ENCODE assay signal across 9 cellular contexts in genomic region chr15:85707519-85708338, GRCh38.
DNase-seq lines count a peak whose midpoint lies in the region; ATAC-seq, FAIRE-seq and TF ChIP-seq lines count a peak whose summit lies in the region.
"Had no signal": no experiment of that assay in that cellular context is flagged by ENCODE, and none has a peak within 500 bp of the region (broad histone marks: within the 10 kb centered on the region; RNA-seq: fewer than 3 reads in every experiment).

No MANE protein-coding gene starts in this region.

- peak; percentile 3 for TF ChIP-seq CTCF in kidney (IDR thresholded peaks at IDR 0.05; ENCODE audit: borderline replicate concordance, extremely low read depth, insufficient read depth)

- H3K9ac ChIP-seq in adipocyte (ENCODE audit: low read length): peak overlapping the region; percentile 74
- peak overlapping the region in 1 of 2 donors; percentile 20 for H3K9ac ChIP-seq in kidney (ENCODE audit: low read length in 2 of 2)
- peak overlapping the region; percentile 43 to 48 for H3K9ac ChIP-seq in stomach smooth muscle (ENCODE audit: low read length in 2 of 2)

- no peaks in the 10 kb centered on the region for H3K9me3 ChIP-seq in adipocyte (ENCODE audit: control insufficient read depth, low read length)
- no peaks in the 10 kb centered on the region for H3K9me3 ChIP-seq in kidney (ENCODE audit: control insufficient read depth in 1 of 2, low read length in 2 of 2)
- no peaks in the 10 kb centered on the region for H3K9me3 ChIP-seq in stomach smooth muscle (ENCODE audit: control insufficient read depth in 2 of 2, low read length in 2 of 2)

- H3K36me3 ChIP-seq in adipocyte (ENCODE audit: control insufficient read depth, insufficient read depth, low read length, severe bottlenecking): peaks cover 28% of the 10 kb centered on the region
- peaks cover 0 to 9% of the 10 kb centered on the region in 2 donors for H3K36me3 ChIP-seq in kidney (ENCODE audit: control insufficient read depth in 1 of 2, insufficient read depth in 2 of 2, low read length in 2 of 2)
- H3K36me3 ChIP-seq in stomach smooth muscle (ENCODE audit: control insufficient read depth in 2 of 2, insufficient read depth in 2 of 2, low read length in 2 of 2): peaks cover 21 to 24% of the 10 kb centered on the region in 2 donors

- intact Hi-C loops in kidney (cut with DNase I): no loop called here

- DNase-seq in NCI-H1694 (lab: John Stamatoyannopoulos, UW) (peak; percentile 37), NCI-H1694 treated with DMSO at 0.1 percent for 48 hours (lab: John Stamatoyannopoulos, UW) (no peak), adipocyte (ENCODE audit: low read depth) (peak; percentile 57), kidney (no peak)
- DNase-seq in stimulated activated CD4-positive, alpha-beta T cell treated with anti-CD3 and anti-CD28 coated beads, Interleukin-12 subunit alpha, Interleukin-12 subunit beta, amount 100 ng/mL, for 4 hours: no peak

- peak; percentile 33 for FAIRE-seq in kidney (lab: Jason Lieb, UNC)

- H3K27me3 ChIP-seq in adipocyte (replicated peaks; ENCODE audit: control insufficient read depth, insufficient read depth, low read length) (no peaks in the 10 kb centered on the region), stomach smooth muscle (ENCODE audit: control insufficient read depth in 1 of 2, insufficient read depth in 2 of 2, low read length in 2 of 2) (no peaks in the 10 kb centered on the region)

- H3K4me3 ChIP-seq in adipocyte (ENCODE audit: low read length) (peak overlapping the region; percentile 65), kidney (ENCODE audit: low read length in 2 of 2) (peak overlapping the region; percentile 24 to 27), stomach smooth muscle (ENCODE audit: low read length in 2 of 2) (peak overlapping the region in 1 of 2 donors; percentile 47)

- peak overlapping the region; percentile 72 to 77 for H3K27ac ChIP-seq in kidney (ENCODE audit: low read depth in 2 of 2, low read length in 2 of 2)
- H3K27ac ChIP-seq in stomach smooth muscle (ENCODE audit: low read length): peak overlapping the region; percentile 76
- H3K27ac ChIP-seq: 22Rv1 had no signal

- H3K4me1 ChIP-seq in adipocyte (ENCODE audit: control insufficient read depth, insufficient read depth, low read length): peaks cover 64% of the 10 kb centered on the region
- H3K4me1 ChIP-seq in kidney (ENCODE audit: control insufficient read depth in 1 of 2, insufficient read depth in 1 of 2, low read depth in 1 of 2, low read length in 2 of 2): peaks cover 8 to 17% of the 10 kb centered on the region in 2 donors
- H3K4me1 ChIP-seq in stomach smooth muscle (ENCODE audit: control insufficient read depth, insufficient read depth, low read length): peaks cover 14% of the 10 kb centered on the region

- ATAC-seq in HG03378 (IDR thresholded peaks at IDR 0.05; ENCODE audit: unreplicated experiment): peak; percentile 10
- no peak for ATAC-seq in GM18498 (IDR thresholded peaks at IDR 0.05; ENCODE audit: unreplicated experiment)

Comparison
In these comparisons a context has a peak if more than half of its experiments do, and no peak if none do; other contexts are left out.
1. DNase-seq: peak in NCI-H1694 (single experiment) and adipocyte (single experiment); none in NCI-H1694 treated with DMSO at 0.1 percent for 48 hours (single experiment), kidney (single experiment) and stimulated activated CD4-positive, alpha-beta T cell treated with anti-CD3 and anti-CD28 coated beads, Interleukin-12 subunit alpha, Interleukin-12 subunit beta, amount 100 ng/mL, for 4 hours (single experiment).